ENCODE assay signal across 8 cellular contexts in the genomic region with DNA sequence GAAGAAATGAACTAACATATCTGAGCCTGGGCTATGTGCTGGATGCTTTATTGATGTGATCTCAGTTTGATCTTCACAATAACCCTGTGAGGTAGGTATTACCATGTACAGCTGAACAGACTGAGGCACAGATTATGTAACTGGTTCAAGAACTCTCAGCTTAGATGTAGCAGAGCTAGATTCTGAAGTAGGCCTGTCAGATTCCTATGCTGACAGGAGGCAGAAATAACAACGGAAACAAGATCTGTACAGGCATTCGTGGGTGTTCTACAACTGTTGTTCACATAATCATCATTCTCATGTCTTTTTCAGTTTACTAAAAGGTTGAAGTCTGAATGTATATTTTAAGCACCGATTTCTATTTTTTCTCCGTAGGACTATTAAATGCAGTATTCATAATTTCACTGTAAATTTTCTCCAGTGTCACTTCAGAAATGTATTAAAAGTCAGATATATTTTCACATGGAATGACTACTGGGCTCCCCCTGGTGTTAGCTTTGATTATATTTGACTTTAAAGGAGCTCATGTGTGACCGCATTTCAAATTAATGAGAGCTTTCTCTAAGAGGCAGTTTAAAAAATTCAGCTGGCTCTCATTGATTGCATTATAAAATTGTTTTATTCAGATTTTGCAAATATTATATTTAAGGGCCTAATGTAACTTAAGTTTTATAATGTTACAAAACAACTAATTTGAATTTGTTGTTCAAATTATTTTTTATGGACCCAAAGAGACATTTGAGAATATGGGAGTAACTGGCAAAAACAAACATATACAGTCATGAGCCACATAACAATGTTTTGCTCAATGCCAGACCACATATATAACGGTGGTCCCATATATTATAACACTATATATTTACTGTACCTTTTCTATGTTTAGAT. TPM values are rescaled to one million over a fixed set of nuclear protein-coding genes. Genes with fewer than 3 reads are reported as not detected.
DNase-seq lines count a peak whose midpoint lies in the region; ATAC-seq and TF ChIP-seq lines count a peak whose summit lies in the region.

No MANE protein-coding gene starts in this region.

- peaks cover 19% of the 10 kb centered on the region for H3K27me3 Mint-ChIP-seq in osteocyte (ENCODE audit: unreplicated experiment)

- H3K4me3 Mint-ChIP-seq in osteocyte (ENCODE audit: unreplicated experiment): no peak overlapping the region

- no peak overlapping the region for H3K27ac Mint-ChIP-seq in osteocyte (ENCODE audit: unreplicated experiment)

- peaks cover 2% of the 10 kb centered on the region for H3K4me1 Mint-ChIP-seq in osteocyte (ENCODE audit: unreplicated experiment)

- peak; percentile 54 for TF ChIP-seq CTCF in AG09319 (IDR thresholded peaks at IDR 0.05; ENCODE audit: low read depth, low read length)
- peak; percentile 69 for TF ChIP-seq CTCF in osteocyte (IDR thresholded peaks at IDR 0.05)

- ATAC-seq in GM21367 (IDR thresholded peaks at IDR 0.05; ENCODE audit: unreplicated experiment) (no peak), HG03039 (IDR thresholded peaks at IDR 0.05; ENCODE audit: unreplicated experiment) (no peak)

- H3K36me3 Mint-ChIP-seq in osteocyte (ENCODE audit: unreplicated experiment): no peaks in the 10 kb centered on the region

- no peaks in the 10 kb centered on the region for H3K9me3 Mint-ChIP-seq in osteocyte (ENCODE audit: unreplicated experiment)

- no peak for DNase-seq in AG09319 (ENCODE audit: extremely low read depth, low read depth)
- DNase-seq in GM19238 (ENCODE audit: insufficient read length, low spot score): peak; percentile 5
- peak; percentile 10 for DNase-seq in NCI-H82 treated with DMSO at 0.1 percent for 48 hours (lab: John Stamatoyannopoulos, UW; ENCODE audit: unreplicated experiment)
- peak; percentile 4 to 36 for DNase-seq in dermis microvascular lymphatic vessel endothelial cell (ENCODE audit: low read depth in 2 of 2)
- DNase-seq in osteocyte (ENCODE audit: extremely low spot score, unreplicated experiment): no peak
- DNase-seq in GF-D8 (lab: John Stamatoyannopoulos, UW): no peak

RNA-seq across cellular contexts. Expression of a gene that starts 36.4 kb away (rescaled TPM):
- total RNA-seq in dermis microvascular lymphatic vessel endothelial cell (not detected in 2 replicates), osteocyte (not detected in 2 replicates)

Comparison
In these comparisons a context has a peak if more than half of its experiments do, and no peak if none do; other contexts are left out.
1. DNase-seq: peak in GM19238 (single experiment), NCI-H82 treated with DMSO at 0.1 percent for 48 hours (single experiment) and dermis microvascular lymphatic vessel endothelial cell (2 of 2); none in AG09319 (single experiment), osteocyte (single experiment) and GF-D8 (single experiment).